In the genomic region with DNA sequence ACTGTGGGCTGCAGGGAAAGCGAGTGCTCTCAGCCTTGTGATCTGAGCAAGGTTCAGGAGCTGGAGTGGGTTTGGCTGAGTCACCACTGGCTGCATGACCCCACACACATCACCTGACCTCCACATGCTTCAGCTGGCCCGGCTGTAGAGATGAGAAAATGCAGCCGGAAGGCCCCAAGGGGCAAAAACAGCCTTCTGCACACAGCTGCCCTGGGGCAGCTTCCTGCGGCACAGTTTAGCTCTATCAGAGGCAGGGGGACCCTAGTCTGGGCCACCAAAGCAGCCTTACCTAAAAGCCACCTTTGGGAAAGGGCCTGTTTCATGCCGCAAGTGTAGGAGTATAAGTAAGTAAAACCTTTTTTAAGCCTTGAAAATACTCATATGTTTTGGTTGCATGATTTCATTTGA, we compare ENCODE assay signal across 8 cellular contexts.
DNase-seq lines count a peak whose midpoint lies in the region; ATAC-seq and TF ChIP-seq lines count a peak whose summit lies in the region.

No MANE protein-coding gene starts in this region.

- no peak for TF ChIP-seq CTCF in testis (IDR thresholded peaks at IDR 0.05)

- peaks cover 12% of the 10 kb centered on the region for H3K4me1 ChIP-seq in testis

- H3K9me3 ChIP-seq in testis: no peaks in the 10 kb centered on the region

- TF ChIP-seq POLR2A in testis (IDR thresholded peaks at IDR 0.05): no peak

- H3K27me3 ChIP-seq in testis: no peaks in the 10 kb centered on the region

- H3K4me3 ChIP-seq in testis: no peak overlapping the region

- peak overlapping the region in 1 of 2 donors; percentile 21 for H3K27ac ChIP-seq in testis

- H3K36me3 ChIP-seq in testis (ENCODE audit: low read depth, missing control alignments): no peaks in the 10 kb centered on the region

- no peak for DNase-seq in activated CD4-positive, CD25-positive, alpha-beta regulatory T cell (lab: John Stamatoyannopoulos, UW)
- DNase-seq in RPMI8226 (peak; percentile 41), Right ventricle myocardium superior (peak; percentile 55), testis (peak; percentile 80), NCI-H2107 (lab: John Stamatoyannopoulos, UW) (no peak)
- DNase-seq in activated CD4-positive, alpha-beta T cell treated with anti-CD3 and anti-CD28 coated beads, Interleukin-2, amount 50 U/mL, for 4 hours: no peak

- 52 to 53% methylated on average over 5 of the region's 5 CpGs for WGBS in testis, 2 donors

- intact Hi-C loops in Right ventricle myocardium superior (cut with DNase I) (no loop called here), testis (cut with DNase I; ENCODE audit: low total_unique reads) (no loop called here)

- ATAC-seq in activated CD4-positive, CD25-positive, alpha-beta regulatory T cell treated with anti-CD3 and anti-CD28 coated beads, Interleukin-2, amount 50 U/mL, for 24 hours: peak; percentile 50 to 58
- ATAC-seq in HG02870 (IDR thresholded peaks at IDR 0.05; ENCODE audit: unreplicated experiment) (peak; percentile 80), Right ventricle myocardium superior (ENCODE audit: poor library complexity) (peak; percentile 85)

Comparison
In these comparisons a context has a peak if more than half of its experiments do, and no peak if none do; other contexts are left out.
1. DNase-seq: peak in RPMI8226 (single experiment), Right ventricle myocardium superior (single experiment) and testis (single experiment); none in activated CD4-positive, CD25-positive, alpha-beta regulatory T cell (0 of 4), activated CD4-positive, alpha-beta T cell treated with anti-CD3 and anti-CD28 coated beads, Interleukin-2, amount 50 U/mL, for 4 hours (0 of 2) and NCI-H2107 (single experiment).
2. Peak in every context shown above with its lines, with median percentiles within 50 percentile points of each other: ATAC-seq.